ENCODE assay signal across 11 cellular contexts in the genomic region with DNA sequence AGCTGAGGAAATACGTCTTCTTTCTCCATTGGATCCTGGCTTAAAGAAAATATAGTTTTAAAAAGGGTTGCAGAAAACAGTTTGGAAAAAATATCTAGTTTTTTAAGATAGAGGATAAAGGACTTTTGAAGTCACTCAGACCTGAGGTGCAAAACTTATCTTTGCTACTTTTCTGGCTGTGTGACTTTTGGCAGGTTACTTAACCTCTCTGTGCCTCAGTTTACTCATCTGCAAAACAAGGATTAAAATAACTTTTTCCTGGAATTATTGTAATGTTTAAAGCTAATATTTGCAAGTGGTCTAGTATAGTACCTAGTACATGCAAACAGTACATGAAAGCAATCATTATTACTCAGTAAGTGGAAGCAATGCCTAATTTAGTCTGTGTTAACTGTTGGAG.
"Had no signal": no experiment of that assay in that cellular context is flagged by ENCODE, and none has a peak within 500 bp of the region (broad histone marks: within the 10 kb centered on the region; RNA-seq: fewer than 3 reads in every experiment).

No MANE protein-coding gene starts in this region.

- FAIRE-seq: H1, H54 had no signal

- ATAC-seq: GM23338, HCT116 had no signal

- H3K36me3 ChIP-seq: HAP-1 had no signal

- H2AFZ ChIP-seq: GM23248, GM23338 had no signal

- H3K9me3 ChIP-seq: HAP-1 had no signal

- H3K9me3 Mint-ChIP-seq: GM23338, H9, HFFc6 had no signal

- H3K27ac ChIP-seq: GM23248 had no signal

- H3K4me2 ChIP-seq: GM23338 had no signal

- DNase-seq: GM23248, GOT3, H7, H9, HCEC 1CT, HFFc6 had no signal

- H3K4me3 Mint-ChIP-seq: GM23338, H9, HFFc6 had no signal

- H3K4me1 ChIP-seq: HAP-1 had no signal

- H3K9ac ChIP-seq: GM23248 had no signal

- H3K4me3 ChIP-seq: GM23248, GM23338, HAP-1 had no signal

- H3K27ac Mint-ChIP-seq: GM23338, H9, HFFc6 had no signal
